In the genomic region with DNA sequence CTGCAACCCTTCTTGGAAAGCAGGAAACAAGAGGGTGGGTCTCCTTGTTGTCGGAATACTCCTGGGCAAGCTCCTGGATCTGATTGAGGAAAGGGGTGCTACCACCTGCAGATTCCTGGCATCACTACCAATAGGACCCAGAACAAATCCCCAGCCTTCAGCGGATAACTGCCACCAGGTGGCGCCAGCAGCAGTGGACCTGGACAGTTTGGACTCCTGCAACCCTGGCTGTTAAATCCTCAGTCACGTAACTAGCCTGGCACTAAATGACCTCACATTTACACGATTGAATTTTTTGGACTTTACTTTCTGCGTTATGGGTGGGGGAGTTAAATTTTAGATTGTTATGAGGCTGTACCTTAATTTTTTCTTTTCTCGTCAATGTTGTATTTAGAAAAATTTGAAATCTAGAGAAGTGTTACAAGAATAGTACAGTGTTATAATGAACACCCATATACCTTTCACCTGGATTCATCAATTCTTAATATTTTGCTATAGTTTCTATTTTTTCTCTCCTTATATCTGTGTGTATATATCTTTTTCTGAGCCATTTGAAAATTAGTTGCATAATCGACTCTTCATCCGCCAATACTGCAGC, we compare ENCODE assay signal across 7 cellular contexts.
A peak's percentile ranks its signal among the peaks of the same experiment; 100 is the strongest.
DNase-seq lines count a peak whose midpoint lies in the region; TF ChIP-seq lines count a peak whose summit lies in the region.

No MANE protein-coding gene starts in this region.

- H3K56ac ChIP-seq in H9 (ENCODE audit: insufficient read length, low read depth, low read length): no peak overlapping the region

- H2BK20ac ChIP-seq in H9 (ENCODE audit: low read depth, low read length, poor library complexity, severe bottlenecking): no peak overlapping the region

- no peaks in the 10 kb centered on the region; the same call in 1 of the 2 replicates for H3K27me3 ChIP-seq in H9 (ENCODE audit: insufficient read depth, low read length)

- DNase-seq in H9 (peak; percentile 89), M059J (ENCODE audit: low read depth) (peak; percentile 63), RPMI8226 (peak; percentile 76), amniotic stem cell (lab: John Stamatoyannopoulos, UW) (peak; percentile 73), iPS DF 19.7 (ENCODE audit: low read depth, low spot score) (peak; percentile 42)
- peak; percentile 41 for DNase-seq in stimulated activated CD4-positive, alpha-beta T cell treated with anti-CD3 and anti-CD28 coated beads, Interleukin-12 subunit alpha, Interleukin-12 subunit beta, amount 100 ng/mL, for 4 hours

- no peak overlapping the region for H3K27ac Mint-ChIP-seq in H9

- no peak overlapping the region for H2AK5ac ChIP-seq in H9 (ENCODE audit: insufficient read length, low read length)

- no peak overlapping the region for H3K4me3 Mint-ChIP-seq in H9

- no peak overlapping the region for H3K27ac ChIP-seq in H9 (ENCODE audit: insufficient read length, low read depth, low read length)

- WGBS in H9 (ENCODE audit: extremely low coverage, insufficient read length, low lambda C conversion rate): no CpG with 5 or more reads among the region's 9 CpGs

- H4K91ac ChIP-seq in H9 (ENCODE audit: insufficient read length, low read depth, low read length): no peak overlapping the region

- TF ChIP-seq CTCF in GM12872 (IDR thresholded peaks at IDR 0.05; ENCODE audit: insufficient read depth, low read depth, low read length) (peak; percentile 94), H9 (conservative IDR thresholded peaks at IDR 0.05) (peak; percentile 95)

- H3K18ac ChIP-seq in H9 (ENCODE audit: insufficient read length, low read depth, low read length): no peak overlapping the region

- no peaks in the 10 kb centered on the region for H3K4me1 ChIP-seq in H9 (ENCODE audit: insufficient read depth, low read length)

- no peak overlapping the region for H2BK12ac ChIP-seq in H9 (ENCODE audit: insufficient read length, low read depth, low read length)

- no peak overlapping the region for H3K14ac ChIP-seq in H9 (ENCODE audit: insufficient read depth, low read length)

- no peaks in the 10 kb centered on the region for H4K20me1 ChIP-seq in H9 (ENCODE audit: control insufficient read depth, insufficient read depth, insufficient read length)

- H3K4me2 ChIP-seq in H9 (ENCODE audit: insufficient read depth, insufficient read length, low read length): no peak overlapping the region

- no peaks in the 10 kb centered on the region; a peak in 1 of 5 replicates for H3K9me3 Mint-ChIP-seq in H9

- no peaks in the 10 kb centered on the region; the same call in 1 of the 2 replicates for H3K27me3 Mint-ChIP-seq in H9 (ENCODE audit: low read depth)

- H4K5ac ChIP-seq in H9 (ENCODE audit: insufficient read length, low read depth, low read length): no peak overlapping the region

- no peaks in the 10 kb centered on the region for H3K79me2 ChIP-seq in H9 (ENCODE audit: insufficient read depth, low read length)

- H3K79me1 ChIP-seq in H9 (ENCODE audit: insufficient read depth, low read depth, low read length, poor library complexity, severe bottlenecking): no peaks in the 10 kb centered on the region

- no peak overlapping the region for H4K8ac ChIP-seq in H9 (replicated peaks; ENCODE audit: insufficient read length, low read depth, low read length)

- no peak overlapping the region for H3T11ph ChIP-seq in H9 (ENCODE audit: low read length)

- H3K9me3 ChIP-seq in H9 (ENCODE audit: control insufficient read depth, low read depth, low read length): no peaks in the 10 kb centered on the region

- H3K9ac ChIP-seq in H9 (ENCODE audit: extremely low read depth, insufficient read length, low read length): no peak overlapping the region

- H3K36me3 Mint-ChIP-seq in H9 (ENCODE audit: insufficient read depth in 1 of 3, low read depth in 3 of 3): no peaks in the 10 kb centered on the region

- no peaks in the 10 kb centered on the region for H3K23me2 ChIP-seq in H9 (ENCODE audit: insufficient read length, low read depth, low read length, poor library complexity, severe bottlenecking)

- no peak overlapping the region for H2BK120ac ChIP-seq in H9 (ENCODE audit: low read depth, low read length, poor library complexity, severe bottlenecking)

- H3K23ac ChIP-seq in H9 (ENCODE audit: insufficient read length, low read depth, low read length): no peak overlapping the region

- H2AFZ ChIP-seq in H9 (ENCODE audit: low read length): no peak overlapping the region

- peaks cover 0 to 2% of the 10 kb centered on the region in 2 experiments; a peak in 2 of 4 replicates for H3K4me1 Mint-ChIP-seq in H9

- no peak overlapping the region for H2BK5ac ChIP-seq in H9 (ENCODE audit: insufficient read length, low read length)

- no peak overlapping the region for H3K4ac ChIP-seq in H9 (ENCODE audit: low read depth, low read length)

- no peak overlapping the region for H2BK15ac ChIP-seq in H9 (ENCODE audit: low read depth, low read length)
